Comparison of ENCODE assay signal across 8 cellular contexts in genomic region chr6:5084787-5085637, GRCh38. TPM values are rescaled to one million over a fixed set of nuclear protein-coding genes. Genes with fewer than 3 reads are reported as not detected.
DNase-seq lines count a peak whose midpoint lies in the region; ATAC-seq and TF ChIP-seq lines count a peak whose summit lies in the region.

Gene PPP1R3G (plus strand): TSS chr6:5085341. CDS start chr6:5085486, 145 bp downstream.

- no peak within 1 kb of the TSS for H3K4me3 ChIP-seq in KMS-11 (IDR thresholded peaks at IDR 0.05; ENCODE audit: insufficient read depth, low read depth, low read length)

- intact Hi-C loops in activated T-helper 1 cell treated with anti-CD3 and anti-CD28 coated beads, Interleukin-12 subunit alpha, Interleukin-12 subunit beta, Interleukin-2, Interleukin-4 antibody, amounts not matched to agents 30 ng/mL and 10 ng/mL and 1 ng/mL, durations not matched to agents 14 hours and 24 hours and 36 hours (cut with micrococcal nuclease) = loop anchor here (10.0 kb wide), 1 partner anchor 920 kb away; the partner anchor contains the start of gene NRN1
- intact Hi-C loops in left cardiac atrium (cut with DNase I) = no loop called here

- no peaks in the 10 kb centered on the region for H3K36me3 ChIP-seq in KMS-11 (ENCODE audit: insufficient read depth)

- no peaks in the 10 kb centered on the region for H3K36me3 Mint-ChIP-seq in activated T-helper 1 cell treated with anti-CD3 and anti-CD28 coated beads, Interleukin-12 subunit alpha, Interleukin-12 subunit beta, Interleukin-2, Interleukin-4 antibody, amounts not matched to agents 30 ng/mL and 10 ng/mL and 1 ng/mL, durations not matched to agents 14 hours and 24 hours and 36 hours (ENCODE audit: low read depth)
- no peaks in the 10 kb centered on the region for H3K36me3 Mint-ChIP-seq in progenitor cell of endocrine pancreas (ENCODE audit: insufficient read depth)

- ATAC-seq in GM21447 (IDR thresholded peaks at IDR 0.05; ENCODE audit: unreplicated experiment) (peak; percentile 54), left cardiac atrium (peak; percentile 71 to 77), GM18520 (IDR thresholded peaks at IDR 0.05; ENCODE audit: unreplicated experiment) (no peak)

- no peaks in the 10 kb centered on the region for H3K4me1 ChIP-seq in KMS-11 (ENCODE audit: low read depth, poor library complexity, severe bottlenecking)

- H3K9ac ChIP-seq in KMS-11 = no peak within 1 kb of the TSS

- H3K27me3 ChIP-seq in KMS-11 (ENCODE audit: insufficient read depth, low read depth) = no peaks in the 10 kb centered on the region

- TF ChIP-seq CTCF in KMS-11 (conservative IDR thresholded peaks at IDR 0.05; ENCODE audit: low read depth, low read length) (no peak), progenitor cell of endocrine pancreas (IDR thresholded peaks at IDR 0.05; ENCODE audit: unreplicated experiment) (no peak)

- H3K27ac Mint-ChIP-seq in activated T-helper 1 cell treated with anti-CD3 and anti-CD28 coated beads, Interleukin-12 subunit alpha, Interleukin-12 subunit beta, Interleukin-2, Interleukin-4 antibody, amounts not matched to agents 30 ng/mL and 10 ng/mL and 1 ng/mL, durations not matched to agents 14 hours and 24 hours and 36 hours = peak within 1 kb of the TSS; percentile 18
- H3K27ac Mint-ChIP-seq in progenitor cell of endocrine pancreas = no peak within 1 kb of the TSS

- H3K9me3 Mint-ChIP-seq in activated T-helper 1 cell treated with anti-CD3 and anti-CD28 coated beads, Interleukin-12 subunit alpha, Interleukin-12 subunit beta, Interleukin-2, Interleukin-4 antibody, amounts not matched to agents 30 ng/mL and 10 ng/mL and 1 ng/mL, durations not matched to agents 14 hours and 24 hours and 36 hours = no peaks in the 10 kb centered on the region
- H3K9me3 Mint-ChIP-seq in progenitor cell of endocrine pancreas (ENCODE audit: low read depth) = no peaks in the 10 kb centered on the region

- no peaks in the 10 kb centered on the region for H4K20me1 ChIP-seq in KMS-11 (ENCODE audit: insufficient read depth)

- DNase-seq in DMS53 treated with DMSO at 0.1 percent for 48 hours (lab: John Stamatoyannopoulos, UW; ENCODE audit: unreplicated experiment) (peak; percentile 19), left cardiac atrium (peak; percentile 63), progenitor cell of endocrine pancreas (ENCODE audit: low spot score, unreplicated experiment) (no peak), NCI-H1048 (lab: John Stamatoyannopoulos, UW) (no peak)
- DNase-seq in activated T-helper 1 cell treated with anti-CD3 and anti-CD28 coated beads, Interleukin-12 subunit alpha, Interleukin-12 subunit beta, Interleukin-2, Interleukin-4 antibody, amounts not matched to agents 30 ng/mL and 10 ng/mL and 1 ng/mL, durations not matched to agents 14 hours and 24 hours and 36 hours (ENCODE audit: low spot score) = no peak

- peak within 1 kb of the TSS; percentile 36; the same call in 1 of the 2 replicates for H3K4me2 ChIP-seq in KMS-11

- peaks cover 43% of the 10 kb centered on the region for H3K27me3 Mint-ChIP-seq in activated T-helper 1 cell treated with anti-CD3 and anti-CD28 coated beads, Interleukin-12 subunit alpha, Interleukin-12 subunit beta, Interleukin-2, Interleukin-4 antibody, amounts not matched to agents 30 ng/mL and 10 ng/mL and 1 ng/mL, durations not matched to agents 14 hours and 24 hours and 36 hours (ENCODE audit: insufficient read depth)
- H3K27me3 Mint-ChIP-seq in progenitor cell of endocrine pancreas = peaks cover 67% of the 10 kb centered on the region

- peak within 1 kb of the TSS; percentile 47 for H2AFZ ChIP-seq in KMS-11 (ENCODE audit: low read depth)

- no peak within 1 kb of the TSS for H3K27ac ChIP-seq in KMS-11

- no peaks in the 10 kb centered on the region for H3K79me2 ChIP-seq in KMS-11 (ENCODE audit: insufficient read depth, low read depth)

- no peaks in the 10 kb centered on the region for H3K4me1 Mint-ChIP-seq in activated T-helper 1 cell treated with anti-CD3 and anti-CD28 coated beads, Interleukin-12 subunit alpha, Interleukin-12 subunit beta, Interleukin-2, Interleukin-4 antibody, amounts not matched to agents 30 ng/mL and 10 ng/mL and 1 ng/mL, durations not matched to agents 14 hours and 24 hours and 36 hours (ENCODE audit: low read depth)
- H3K4me1 Mint-ChIP-seq in progenitor cell of endocrine pancreas (ENCODE audit: low read depth) = peaks cover 2% of the 10 kb centered on the region

- peak within 1 kb of the TSS; percentile 81 for H3K4me3 Mint-ChIP-seq in activated T-helper 1 cell treated with anti-CD3 and anti-CD28 coated beads, Interleukin-12 subunit alpha, Interleukin-12 subunit beta, Interleukin-2, Interleukin-4 antibody, amounts not matched to agents 30 ng/mL and 10 ng/mL and 1 ng/mL, durations not matched to agents 14 hours and 24 hours and 36 hours
- peak within 1 kb of the TSS; percentile 72 for H3K4me3 Mint-ChIP-seq in progenitor cell of endocrine pancreas (ENCODE audit: low read depth)

RNA-seq across cellular contexts. Expression of gene PPP1R3G, which starts in this region (rescaled TPM):
- total RNA-seq in activated T-helper 1 cell treated with anti-CD3 and anti-CD28 coated beads, Interleukin-12 subunit alpha, Interleukin-12 subunit beta, Interleukin-2, Interleukin-4 antibody, amounts not matched to agents 30 ng/mL and 10 ng/mL and 1 ng/mL, durations not matched to agents 14 hours and 24 hours and 36 hours = not detected in 2 replicates
- total RNA-seq in left cardiac atrium (10 to 100 TPM in 1 of 2 donors, 1 to 10 TPM in 1; 7.4 to 10.7 TPM), progenitor cell of endocrine pancreas (0.07 TPM in 1 of 2 replicates, not detected in the other)

Comparison
In these comparisons a context has a peak if more than half of its experiments do, and no peak if none do; other contexts are left out.
1. DNase-seq: peak in DMS53 treated with DMSO at 0.1 percent for 48 hours (single experiment) and left cardiac atrium (single experiment); none in activated T-helper 1 cell treated with anti-CD3 and anti-CD28 coated beads, Interleukin-12 subunit alpha, Interleukin-12 subunit beta, Interleukin-2, Interleukin-4 antibody, amounts not matched to agents 30 ng/mL and 10 ng/mL and 1 ng/mL, durations not matched to agents 14 hours and 24 hours and 36 hours (single experiment), progenitor cell of endocrine pancreas (single experiment) and NCI-H1048 (single experiment).